20 cellular contexts compared by ENCODE assay signal in the genomic region with DNA sequence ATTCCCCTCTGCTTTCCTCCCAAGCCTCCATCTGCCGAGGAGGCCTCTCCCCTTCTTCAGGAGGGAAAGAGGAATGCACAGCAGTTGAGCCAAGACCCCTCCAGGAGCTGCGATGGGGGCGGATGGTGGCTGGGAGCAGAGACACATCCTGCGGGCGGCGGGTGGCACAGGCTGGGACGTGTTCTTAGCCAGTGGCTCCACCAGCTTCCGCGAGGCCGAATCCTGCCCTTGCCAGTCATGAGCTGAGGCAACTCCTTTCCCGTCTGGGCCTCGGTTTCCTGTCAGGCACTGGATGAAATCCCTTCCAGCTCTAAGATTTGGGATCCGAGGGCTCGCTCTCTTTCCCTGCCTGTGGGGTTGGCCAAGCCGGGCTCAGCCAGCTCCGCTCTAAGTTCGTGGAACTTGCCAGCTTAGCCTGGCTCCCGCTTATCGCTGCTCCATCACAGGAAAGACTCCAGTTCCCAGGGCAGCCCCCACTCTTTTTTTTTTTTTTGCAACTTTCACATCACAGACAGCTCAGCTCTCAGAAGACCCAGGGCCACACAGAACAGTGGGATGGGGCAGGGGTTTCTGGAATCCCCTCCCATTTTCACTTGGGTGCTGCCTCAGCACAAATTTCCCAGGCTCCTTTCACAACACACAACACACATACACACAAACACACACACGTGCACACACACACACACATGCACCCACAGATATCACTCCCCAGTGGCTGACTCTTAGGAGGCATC. TPM values are rescaled to one million over a fixed set of nuclear protein-coding genes. Genes with fewer than 3 reads are reported as not detected.
A peak's percentile ranks its signal among the peaks of the same experiment; 100 is the strongest.
DNase-seq lines count a peak whose midpoint lies in the region; ATAC-seq, FAIRE-seq and TF ChIP-seq lines count a peak whose summit lies in the region.
"Had no signal": no experiment of that assay in that cellular context is flagged by ENCODE, and none has a peak within 500 bp of the region (broad histone marks: within the 10 kb centered on the region; RNA-seq: fewer than 3 reads in every experiment).

No MANE protein-coding gene starts in this region.

- POLR2A ChIA-PET in A549 (lab: Yijun Ruan, JAX) = no interaction called here

- ATAC-seq in A549 (no peak), foreskin keratinocyte (peak; percentile 6), HG03095 (IDR thresholded peaks at IDR 0.05; ENCODE audit: unreplicated experiment) (no peak), HG02870 (IDR thresholded peaks at IDR 0.05; ENCODE audit: unreplicated experiment) (no peak), HG03139 (IDR thresholded peaks at IDR 0.05; ENCODE audit: unreplicated experiment) (no peak)
- ATAC-seq in activated T-helper 17 cell treated with anti-CD3 and anti-CD28 coated beads, Interleukin-2, amount 50 U/mL, for 72 hours (replicated peaks) = no peak
- ATAC-seq: activated naive CD8-positive, alpha-beta T cell treated with anti-CD3 and anti-CD28 coated beads, Interleukin-2, amount 50 U/mL, for 24 hours had no signal

- H3K4me1 ChIP-seq in A549 (peaks cover 31% of the 10 kb centered on the region), foreskin keratinocyte (peaks cover 15% of the 10 kb centered on the region), parathyroid adenoma (no peaks in the 10 kb centered on the region)

- no peak overlapping the region for H3K4me3 Mint-ChIP-seq in activated T-helper 17 cell treated with anti-CD3 and anti-CD28 coated beads, Interleukin-2, amount 50 U/mL, for 72 hours
- H3K4me3 Mint-ChIP-seq: activated naive CD8-positive, alpha-beta T cell treated with anti-CD3 and anti-CD28 coated beads, Interleukin-2, amount 50 U/mL, for 24 hours; dendritic cell treated with granulocyte-macrophage colony-stimulating factor and Interleukin-4, amounts not matched to agents 40 ng/mL and 50 ng/mL, for 4 days had no signal

- H3K4me3 ChIP-seq in A549 (no peak overlapping the region), parathyroid adenoma (ENCODE audit: low read depth, low read length) (no peak overlapping the region)

- H3K9ac ChIP-seq in parathyroid adenoma = no peak overlapping the region

- no peaks in the 10 kb centered on the region for H3K79me2 ChIP-seq in parathyroid adenoma

- peaks cover 20% of the 10 kb centered on the region for H3K27me3 Mint-ChIP-seq in activated T-helper 17 cell treated with anti-CD3 and anti-CD28 coated beads, Interleukin-2, amount 50 U/mL, for 72 hours

- H3K9me3 ChIP-seq in A549 (no peaks in the 10 kb centered on the region), parathyroid adenoma (ENCODE audit: control insufficient read depth, low read length) (no peaks in the 10 kb centered on the region)
- H3K9me3 ChIP-seq: Caco-2 had no signal

- no peak overlapping the region for H2AFZ ChIP-seq in parathyroid adenoma

- peaks cover 5% of the 10 kb centered on the region for H3K4me1 Mint-ChIP-seq in activated T-helper 17 cell treated with anti-CD3 and anti-CD28 coated beads, Interleukin-2, amount 50 U/mL, for 72 hours

- CTCF ChIA-PET in A549 (lab: Yijun Ruan, JAX) = interaction anchor here (0.6 to 5.1 kb wide), 10 partner anchors 8 to 475 kb away, joined by 3 to 28 read pairs (median 4); no protein-coding TSS in a partner anchor

- TF ChIP-seq RAD21 in A549 (conservative IDR thresholded peaks at IDR 0.05 in 1 of 2, IDR thresholded peaks at IDR 0.05 in 1 of 2) = no peak

- 94% methylated on average over 19 of the region's 20 CpGs for WGBS in A549 (ENCODE audit: missing lambda C conversion rate)

- no peaks in the 10 kb centered on the region for H3K36me3 Mint-ChIP-seq in activated T-helper 17 cell treated with anti-CD3 and anti-CD28 coated beads, Interleukin-2, amount 50 U/mL, for 72 hours (ENCODE audit: low read depth)

- peak overlapping the region; percentile 29 for H3K27ac Mint-ChIP-seq in activated T-helper 17 cell treated with anti-CD3 and anti-CD28 coated beads, Interleukin-2, amount 50 U/mL, for 72 hours
- H3K27ac Mint-ChIP-seq: activated naive CD8-positive, alpha-beta T cell treated with anti-CD3 and anti-CD28 coated beads, Interleukin-2, amount 50 U/mL, for 24 hours; dendritic cell treated with granulocyte-macrophage colony-stimulating factor and Interleukin-4, amounts not matched to agents 40 ng/mL and 50 ng/mL, for 4 days had no signal

- H3K4me2 ChIP-seq in A549 (no peak overlapping the region), parathyroid adenoma (ENCODE audit: low read length) (no peak overlapping the region)

- H3K9me3 Mint-ChIP-seq in activated T-helper 17 cell treated with anti-CD3 and anti-CD28 coated beads, Interleukin-2, amount 50 U/mL, for 72 hours = no peaks in the 10 kb centered on the region
- H3K9me3 Mint-ChIP-seq: activated naive CD8-positive, alpha-beta T cell treated with anti-CD3 and anti-CD28 coated beads, Interleukin-2, amount 50 U/mL, for 24 hours; dendritic cell treated with granulocyte-macrophage colony-stimulating factor and Interleukin-4, amounts not matched to agents 40 ng/mL and 50 ng/mL, for 4 days; stimulated activated naive CD8-positive, alpha-beta T cell treated with anti-CD3 and anti-CD28 coated beads, Interleukin-15, amount 100 ng/mL, for 72 hours had no signal

- no peak for TF ChIP-seq CTCF in A549 (IDR thresholded peaks at IDR 0.05)
- no peak for TF ChIP-seq CTCF in foreskin keratinocyte (conservative IDR thresholded peaks at IDR 0.05)
- no peak for TF ChIP-seq CTCF in parathyroid adenoma (IDR thresholded peaks at IDR 0.05)

- no peaks in the 10 kb centered on the region for H3K27me3 ChIP-seq in foreskin keratinocyte
- H3K27me3 ChIP-seq in parathyroid adenoma (ENCODE audit: control insufficient read depth, insufficient read depth, low read length) = no peaks in the 10 kb centered on the region

- H3K27ac ChIP-seq in A549 (peak overlapping the region in 1 of 2 experiments; percentile 56; a peak in 1 of 6 replicates), foreskin keratinocyte (peak overlapping the region; percentile 57), parathyroid adenoma (peak overlapping the region; percentile 32)
- H3K27ac ChIP-seq: HL-60 had no signal

- DNase-seq in A549 (ENCODE audit: low read depth in 1 of 2, low spot score in 1 of 2) = no peak
- DNase-seq in foreskin keratinocyte = peak; percentile 32 to 55
- no peak for DNase-seq in NCI-H1105 treated with DMSO at 0.1 percent for 48 hours (lab: John Stamatoyannopoulos, UW)
- DNase-seq: ACHN; activated CD4-positive, alpha-beta T cell treated with anti-CD3 and anti-CD28 coated beads for 48 hours; activated naive CD8-positive, alpha-beta T cell treated with anti-CD3 and anti-CD28 coated beads, Interleukin-2, amount 50 U/mL, for 24 hours; Caco-2; GF-D8; islet precursor cell; NCI-H1694 treated with DMSO at 0.1 percent for 48 hours had no signal

- no peak for FAIRE-seq in A549 (lab: Jason Lieb, UNC)
- FAIRE-seq: frontal cortex, GM19239 had no signal

- H3K36me3 ChIP-seq in parathyroid adenoma (ENCODE audit: control insufficient read depth, insufficient read depth, low read length) = no peaks in the 10 kb centered on the region

- no peak for TF ChIP-seq EP300 in A549 (IDR thresholded peaks at IDR 0.05)

- no peak for TF ChIP-seq POLR2A in A549 (IDR thresholded peaks at IDR 0.05; ENCODE audit: low read length)

TF ChIP-seq in A549, 52 proteins besides CTCF, POLR2A, EP300 and RAD21:
- TF ChIP-seq KDM5A (IDR thresholded peaks at IDR 0.05) = no peak
- TF ChIP-seq MAFK (IDR thresholded peaks at IDR 0.05; ENCODE audit: partially characterized antibody) = peak; percentile 29
- TF ChIP-seq PHF8 (IDR thresholded peaks at IDR 0.05; ENCODE audit: borderline replicate concordance, low read depth) = no peak
TF ChIP-seq in A549: peak in this region for 1.

RNA-seq across cellular contexts. Expression of gene MYOM3, which starts 0.5 kb away (rescaled TPM):
- polyA plus RNA-seq in A549 (2011; rRNA removed) = 2.6 and 2.7 TPM in 2 replicates
- polyA plus RNA-seq in A549 (2012; cell fraction: cytosol; rRNA removed) = 2.2 and 2.7 TPM in 2 replicates
- polyA plus RNA-seq in A549 (2012; cell fraction: nucleus; rRNA removed) = 2.9 and 3.0 TPM in 2 replicates
- 7.3 to 8.7 TPM (median 8.5 TPM) in 3 replicates for polyA plus RNA-seq in A549 (2017; fragmentation: RNase III; extraction: RNeasy Plus Mini Kit Qiagen cat#74134 plus additional on column Dnase treatment)
- 2.7 and 3.8 TPM in 2 replicates for polyA minus RNA-seq in A549 (2011; rRNA and poly(A)+ RNA removed)
- not detected for total RNA-seq in activated T-helper 17 cell treated with anti-CD3 and anti-CD28 coated beads, Interleukin-2, amount 50 U/mL, for 72 hours
- total RNA-seq in foreskin keratinocyte = 0.07 and 0.31 TPM in 2 replicates
- 0.02 and 0.15 TPM in 2 replicates for polyA plus RNA-seq in foreskin keratinocyte
- total RNA-seq: Caco-2, frontal cortex had no signal

RNA-seq across cellular contexts. Expression of gene IL22RA1, which starts 31.5 kb away (rescaled TPM):
- 1.7 and 2.1 TPM in 2 replicates for polyA plus RNA-seq in A549 (2011; rRNA removed)
- polyA plus RNA-seq in A549 (2012; cell fraction: cytosol; rRNA removed) = 2.4 and 2.5 TPM in 2 replicates
- polyA plus RNA-seq in A549 (2012; cell fraction: nucleus; rRNA removed) = 5.0 and 5.3 TPM in 2 replicates
- polyA plus RNA-seq in A549 (2017; fragmentation: RNase III; extraction: RNeasy Plus Mini Kit Qiagen cat#74134 plus additional on column Dnase treatment) = 1.2 to 1.5 TPM (median 1.4 TPM) in 3 replicates
- 1.6 and 2.0 TPM in 2 replicates for polyA minus RNA-seq in A549 (2011; rRNA and poly(A)+ RNA removed)
- not detected for total RNA-seq in activated T-helper 17 cell treated with anti-CD3 and anti-CD28 coated beads, Interleukin-2, amount 50 U/mL, for 72 hours
- 5.6 and 7.0 TPM in 2 replicates for total RNA-seq in foreskin keratinocyte
- polyA plus RNA-seq in foreskin keratinocyte = 6.2 and 6.3 TPM in 2 replicates
- total RNA-seq: frontal cortex had no signal

Comparison
In these comparisons a context has a peak if more than half of its experiments do, and no peak if none do; other contexts are left out.
1. DNase-seq: peak in foreskin keratinocyte (2 of 2); none in A549 (0 of 2) and NCI-H1105 treated with DMSO at 0.1 percent for 48 hours (single experiment).